ENCODE assay signal across 9 cellular contexts in the genomic region with DNA sequence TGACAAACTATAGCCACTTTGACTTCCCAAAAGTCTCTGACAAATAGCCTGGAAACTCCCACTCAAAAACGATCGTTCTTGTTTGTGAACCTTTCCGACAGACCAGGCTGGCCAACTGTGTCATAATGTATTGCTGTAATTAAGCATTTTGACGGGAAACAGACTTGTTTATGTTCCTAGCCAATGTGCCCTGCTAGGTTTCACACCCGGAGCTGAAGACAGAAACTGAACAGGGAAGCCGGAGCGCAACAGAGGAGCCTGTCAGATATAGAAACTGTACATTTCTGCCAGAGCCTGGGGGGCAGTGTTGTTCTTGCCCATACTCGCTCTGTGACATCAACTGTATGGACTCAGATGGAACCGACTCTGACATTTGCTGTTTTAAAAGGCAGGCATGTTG. TPM values are rescaled to one million over a fixed set of nuclear protein-coding genes. Genes with fewer than 3 reads are reported as not detected.
DNase-seq lines count a peak whose midpoint lies in the region; ATAC-seq and TF ChIP-seq lines count a peak whose summit lies in the region.
"Had no signal": no experiment of that assay in that cellular context is flagged by ENCODE, and none has a peak within 500 bp of the region (broad histone marks: within the 10 kb centered on the region; RNA-seq: fewer than 3 reads in every experiment).

No MANE protein-coding gene starts in this region.

- H2BK5ac ChIP-seq in neuronal stem cell (ENCODE audit: low read length): no peak overlapping the region

- H3K9ac ChIP-seq in neuronal stem cell (ENCODE audit: low read depth, low read length, poor library complexity): no peak overlapping the region

- ATAC-seq in HG02884 (IDR thresholded peaks at IDR 0.05; ENCODE audit: unreplicated experiment) (peak; percentile 75), foreskin keratinocyte (peak; percentile 83)

- TF ChIP-seq EP300 in stomach (IDR thresholded peaks at IDR 0.05): no peak

- TF ChIP-seq POLR2A in stomach (IDR thresholded peaks at IDR 0.05): no peak

- no peak overlapping the region for H3K4me3 ChIP-seq in stomach
- H3K4me3 ChIP-seq in brain microvascular endothelial cell (ENCODE audit: low read depth, low read length): no peak overlapping the region
- no peak overlapping the region for H3K4me3 ChIP-seq in foreskin fibroblast (ENCODE audit: low read depth in 1 of 2, low read length in 2 of 2)
- H3K4me3 ChIP-seq in neuronal stem cell (ENCODE audit: low read length in 2 of 2): no peak overlapping the region

- H3K36me3 ChIP-seq in stomach (no peaks in the 10 kb centered on the region), brain microvascular endothelial cell (replicated peaks) (no peaks in the 10 kb centered on the region), neuronal stem cell (replicated peaks in 1 of 2; ENCODE audit: control insufficient read depth in 2 of 2, insufficient read depth in 2 of 2, low read length in 2 of 2) (no peaks in the 10 kb centered on the region)
- H3K36me3 ChIP-seq: neutrophil had no signal

- H2BK12ac ChIP-seq in neuronal stem cell (ENCODE audit: low read length): no peak overlapping the region

- no peaks in the 10 kb centered on the region for H3K79me1 ChIP-seq in neuronal stem cell (ENCODE audit: low read depth, low read length)

- in situ Hi-C loops in brain microvascular endothelial cell (cut with HindIII; ENCODE audit: low pct_ligation_motif_present, low sequenced_read_pairs): no loop called here

- H3K4ac ChIP-seq in neuronal stem cell (ENCODE audit: low read length): no peak overlapping the region

- no peak overlapping the region for H2BK120ac ChIP-seq in neuronal stem cell (ENCODE audit: low read depth, low read length)

- H3K4me1 ChIP-seq in foreskin keratinocyte: peaks cover 13% of the 10 kb centered on the region
- peaks cover 0 to 8% (median 0%) of the 10 kb centered on the region in 4 donors for H3K4me1 ChIP-seq in stomach
- H3K4me1 ChIP-seq in neuronal stem cell (ENCODE audit: control insufficient read depth in 2 of 2, insufficient read depth in 1 of 2, low read depth in 1 of 2, low read length in 2 of 2): peaks cover 2 to 8% of the 10 kb centered on the region in 2 donors

- no peak overlapping the region for H3K14ac ChIP-seq in neuronal stem cell (ENCODE audit: low read length)

- H3K27me3 ChIP-seq in foreskin keratinocyte: no peaks in the 10 kb centered on the region
- H3K27me3 ChIP-seq in stomach: no peaks in the 10 kb centered on the region
- H3K27me3 ChIP-seq in brain microvascular endothelial cell (replicated peaks): no peaks in the 10 kb centered on the region
- no peaks in the 10 kb centered on the region for H3K27me3 ChIP-seq in neuronal stem cell (ENCODE audit: control insufficient read depth in 3 of 3, insufficient read depth in 3 of 3, low read depth in 1 of 3, low read length in 3 of 3)

- no peak overlapping the region for H2BK15ac ChIP-seq in neuronal stem cell (ENCODE audit: low read length)

- H4K91ac ChIP-seq in neuronal stem cell (ENCODE audit: low read depth, low read length, poor library complexity): no peak overlapping the region

- intact Hi-C loops in stomach (cut with DNase I; ENCODE audit: low total_unique reads): no loop called here

- no peak overlapping the region for H2AFZ ChIP-seq in neuronal stem cell (ENCODE audit: low read length)

- H4K8ac ChIP-seq in neuronal stem cell (ENCODE audit: low read depth, low read length): no peak overlapping the region

- WGBS in stomach, 5 donors: 34 to 54% (median 44%) methylated on average over 9 of the region's 9 CpGs
- no CpG with 5 or more reads among the region's 9 CpGs for WGBS in neuronal stem cell (ENCODE audit: extremely low coverage in 2 of 2, insufficient read length in 2 of 2, insufficient replicate concordance in 1 of 2), 2 donors

- H3K23ac ChIP-seq in neuronal stem cell (ENCODE audit: low read depth, low read length, poor library complexity): no peak overlapping the region

- H3K27ac ChIP-seq in foreskin keratinocyte (peak overlapping the region; percentile 75), stomach (peak overlapping the region in 3 of 5 donors; percentile 6 to 15 (median 6)), brain microvascular endothelial cell (no peak overlapping the region), neuronal stem cell (replicated peaks; ENCODE audit: low read length) (no peak overlapping the region)
- H3K27ac ChIP-seq: neutrophil had no signal

- H3K18ac ChIP-seq in neuronal stem cell (ENCODE audit: low read length): no peak overlapping the region

- H2AK5ac ChIP-seq in neuronal stem cell (ENCODE audit: low read depth, low read length): no peak overlapping the region

- no peak overlapping the region for H3K4me2 ChIP-seq in neuronal stem cell (ENCODE audit: insufficient read depth, low read length, poor library complexity, severe bottlenecking)

- H3K9me3 ChIP-seq in stomach (no peaks in the 10 kb centered on the region), neuronal stem cell (replicated peaks in 1 of 2; ENCODE audit: control insufficient read depth in 2 of 2, insufficient read depth in 1 of 2, low read depth in 1 of 2, low read length in 2 of 2) (no peaks in the 10 kb centered on the region)
- H3K9me3 ChIP-seq: neutrophil had no signal

- DNase-seq in SIG-M5 treated with dmso at 0.1 percent for 504 hours (lab: John Stamatoyannopoulos, UW; ENCODE audit: unreplicated experiment) (peak; percentile 76), foreskin keratinocyte (peak; percentile 41 to 72), stomach (no peak), brain microvascular endothelial cell (no peak), foreskin fibroblast (no peak), neuronal stem cell (ENCODE audit: low spot score) (no peak)

- peak; percentile 27 for TF ChIP-seq CTCF in GM12873 (IDR thresholded peaks at IDR 0.05; ENCODE audit: insufficient read depth, low read depth, low read length, missing control alignments)
- peak; percentile 54 for TF ChIP-seq CTCF in foreskin keratinocyte (conservative IDR thresholded peaks at IDR 0.05)
- no peak for TF ChIP-seq CTCF in stomach (IDR thresholded peaks at IDR 0.05)
- no peak for TF ChIP-seq CTCF in brain microvascular endothelial cell (IDR thresholded peaks at IDR 0.05; ENCODE audit: low read depth, low read length, missing control alignments)
- TF ChIP-seq CTCF in foreskin fibroblast (IDR thresholded peaks at IDR 0.05; ENCODE audit: low read depth, low read length): no peak

RNA-seq across cellular contexts. Expression of a gene that starts 55.3 kb away (rescaled TPM):
- not detected in 2 replicates for total RNA-seq in foreskin keratinocyte
- polyA plus RNA-seq in foreskin keratinocyte: not detected in 2 replicates
- not detected for total RNA-seq in stomach
- not detected for polyA plus RNA-seq in stomach
- polyA plus RNA-seq in neuronal stem cell (2013, experiment 1 of 2): not detected
- polyA plus RNA-seq in neuronal stem cell (2013, experiment 2 of 2): not detected

Comparison
In these comparisons a context has a peak if more than half of its experiments do, and no peak if none do; other contexts are left out.
1. CTCF ChIP-seq: peak in GM12873 (single experiment) and foreskin keratinocyte (single experiment); none in stomach (0 of 7), brain microvascular endothelial cell (single experiment) and foreskin fibroblast (single experiment).
2. DNase-seq: peak in SIG-M5 treated with dmso at 0.1 percent for 504 hours (single experiment) and foreskin keratinocyte (2 of 2); none in stomach (single experiment), brain microvascular endothelial cell (single experiment), foreskin fibroblast (0 of 2) and neuronal stem cell (single experiment).
3. H3K27ac ChIP-seq: peak in foreskin keratinocyte (single experiment) and stomach (3 of 5); none in brain microvascular endothelial cell (single experiment) and neuronal stem cell (single experiment).